ENCODE assay signal across 16 cellular contexts in genomic region chr10:131271195-131271880, GRCh38. TPM values are rescaled to one million over a fixed set of nuclear protein-coding genes. Genes with fewer than 3 reads are reported as not detected.
"Had no signal": no experiment of that assay in that cellular context is flagged by ENCODE, and none has a peak within 500 bp of the region (broad histone marks: within the 10 kb centered on the region; RNA-seq: fewer than 3 reads in every experiment).

No MANE protein-coding gene starts in this region.

- DNase-seq: activated CD4-positive, alpha-beta T cell treated with anti-CD3 and anti-CD28 coated beads for 36 hours; activated CD8-positive, alpha-beta memory T cell treated with anti-CD3 and anti-CD28 coated beads, Interleukin-2, amount 50 U/mL, for 48 hours; activated CD8-positive, alpha-beta T cell treated with anti-CD3 and anti-CD28 coated beads for 36 hours; activated naive CD4-positive, alpha-beta T cell; aorta; heart left ventricle; natural killer cell; stimulated activated CD4-positive, alpha-beta T cell treated with anti-CD3 and anti-CD28 coated beads, Interleukin-2, amount 100 ng/mL, for 48 hours; stimulated activated CD8-positive, alpha-beta memory T cell treated with anti-CD3 and anti-CD28 coated beads, Interleukin-4, amount 100 ng/mL, for 48 hours; stimulated activated naive CD8-positive, alpha-beta T cell treated with anti-CD3 and anti-CD28 coated beads, Interleukin-15, Interleukin-2, amounts not matched to agents 100 U/mL and 50 U/mL, for 24 hours; T1000 had no signal

- H3K4me1 ChIP-seq: breast epithelium, heart left ventricle had no signal

- H3K27ac ChIP-seq: breast epithelium, heart left ventricle, thoracic aorta had no signal

- H3K9me3 ChIP-seq: thoracic aorta had no signal

- H3K4me3 ChIP-seq: breast epithelium, heart left ventricle, thoracic aorta had no signal

- H3K36me3 ChIP-seq: breast epithelium, heart left ventricle, thoracic aorta had no signal

RNA-seq across cellular contexts. Expression of gene TCERG1L, which starts 40.2 kb away (rescaled TPM):
- total RNA-seq: activated CD8-positive, alpha-beta T cell treated with anti-CD3 and anti-CD28 coated beads for 36 hours; aorta; endothelial cell of umbilical vein; lung microvascular endothelial cell; mucosa of gallbladder; thoracic aorta had no signal
